18 cellular contexts compared by ENCODE assay signal in the genomic region with DNA sequence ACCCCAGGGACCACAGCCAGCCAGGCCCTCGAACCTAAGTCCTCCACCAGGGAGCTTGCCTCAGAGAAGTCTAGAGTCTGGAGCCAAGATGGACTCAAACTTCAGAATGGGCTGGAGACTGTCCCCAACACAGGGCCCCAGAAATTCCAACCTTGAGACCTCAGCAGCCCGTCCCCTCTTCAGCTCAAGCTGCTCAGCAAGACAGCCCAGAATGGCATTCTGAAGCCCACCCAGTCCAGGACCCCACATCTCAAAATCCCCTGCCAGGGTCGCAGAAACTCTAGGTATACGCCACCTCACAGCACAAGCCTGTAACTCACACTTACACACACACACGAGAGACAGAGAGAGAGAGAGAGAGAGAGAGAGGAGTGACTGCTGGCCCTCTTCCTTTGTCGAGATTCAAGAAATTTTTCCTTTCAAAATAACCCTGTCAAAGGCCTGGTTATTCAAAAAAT. TPM values are rescaled to one million over a fixed set of nuclear protein-coding genes. Genes with fewer than 3 reads are reported as not detected.
DNase-seq lines count a peak whose midpoint lies in the region; ATAC-seq and TF ChIP-seq lines count a peak whose summit lies in the region.
"Had no signal": no experiment of that assay in that cellular context is flagged by ENCODE, and none has a peak within 500 bp of the region (broad histone marks: within the 10 kb centered on the region; RNA-seq: fewer than 3 reads in every experiment).

No MANE protein-coding gene starts in this region.

- H3K4me1 Mint-ChIP-seq in neural crest cell: peaks cover 29% of the 10 kb centered on the region

- H3K27me3 Mint-ChIP-seq in neural crest cell (ENCODE audit: low read depth): no peaks in the 10 kb centered on the region

- H3K4me1 ChIP-seq in heart right ventricle (peaks cover 14 to 94% (median 52%) of the 10 kb centered on the region in 9 donors), esophagus squamous epithelium (peaks cover 0 to 41% (median 0%) of the 10 kb centered on the region in 3 donors), vagina (no peaks in the 10 kb centered on the region)
- H3K4me1 ChIP-seq: A549, foreskin keratinocyte had no signal

- H3K27ac Mint-ChIP-seq in neural crest cell (ENCODE audit: unreplicated experiment): no peak overlapping the region

- H3K27ac ChIP-seq in heart right ventricle: peak overlapping the region in 8 of 10 donors; percentile 52 to 93 (median 88)
- peak overlapping the region; percentile 34 to 76 (median 58) for H3K27ac ChIP-seq in esophagus squamous epithelium
- H3K27ac ChIP-seq in vagina: peak overlapping the region; percentile 13
- H3K27ac ChIP-seq: A549, coronary artery, foreskin keratinocyte, parathyroid adenoma, SK-N-MC, thoracic aorta had no signal

- TF ChIP-seq POLR2A in esophagus squamous epithelium (IDR thresholded peaks at IDR 0.05) (no peak), vagina (IDR thresholded peaks at IDR 0.05) (no peak)

- DNase-seq in heart right ventricle (no peak), left cardiac atrium (no peak), esophagus squamous epithelium (lab: John Stamatoyannopoulos, UW) (no peak), neural crest cell (ENCODE audit: low read depth, low spot score) (no peak), vagina (ENCODE audit: extremely low spot score in 2 of 2) (no peak), UCSD-AML1 (lab: John Stamatoyannopoulos, UW; ENCODE audit: unreplicated experiment) (no peak)
- DNase-seq in stimulated activated CD4-positive, alpha-beta T cell treated with anti-CD3 and anti-CD28 coated beads, Interleukin-4, amount 100 ng/mL, for 4 hours: no peak
- DNase-seq in activated naive CD4-positive, alpha-beta T cell treated with anti-CD3 and anti-CD28 coated beads, Interleukin-2, amount 50 U/mL, for 16 hours: no peak
- DNase-seq: DMS79, NCI-H1417 treated with DMSO at 0.1 percent for 48 hours, NCI-H774 had no signal

- H3K27me3 ChIP-seq in heart right ventricle (peaks cover 0 to 58% (median 26%) of the 10 kb centered on the region in 7 donors), esophagus squamous epithelium (peaks cover 0 to 82% (median 0%) of the 10 kb centered on the region in 4 donors), vagina (no peaks in the 10 kb centered on the region)

- H3K9me3 Mint-ChIP-seq in neural crest cell: no peaks in the 10 kb centered on the region
- H3K9me3 Mint-ChIP-seq: CD4-positive, CD25-positive, alpha-beta regulatory T cell had no signal

- H3K9me3 ChIP-seq in heart right ventricle (no peaks in the 10 kb centered on the region), esophagus squamous epithelium (no peaks in the 10 kb centered on the region), vagina (no peaks in the 10 kb centered on the region)
- H3K9me3 ChIP-seq: A549, thoracic aorta had no signal

- H3K36me3 Mint-ChIP-seq in neural crest cell (ENCODE audit: low read depth): no peaks in the 10 kb centered on the region

- H3K4me3 Mint-ChIP-seq in neural crest cell: peak overlapping the region; percentile 49
- H3K4me3 Mint-ChIP-seq: CD4-positive, CD25-positive, alpha-beta regulatory T cell had no signal

- H3K36me3 ChIP-seq in heart right ventricle (peaks cover 0 to 5% (median 0%) of the 10 kb centered on the region in 9 donors), esophagus squamous epithelium (no peaks in the 10 kb centered on the region), vagina (no peaks in the 10 kb centered on the region)
- H3K36me3 ChIP-seq: thoracic aorta had no signal

- intact Hi-C loops in heart right ventricle (cut with DNase I): loop anchor here in 5 of 10 donors (2.0 to 10.0 kb wide), 6 partner anchors 24 to 152 kb away; no protein-coding TSS in a partner anchor
- intact Hi-C loops in left cardiac atrium (cut with DNase I): no loop called here
- intact Hi-C loops in esophagus squamous epithelium (cut with DNase I): no loop called here
- intact Hi-C loops in vagina (cut with DNase I): no loop called here

- H3K4me3 ChIP-seq in heart right ventricle (no peak overlapping the region), esophagus squamous epithelium (no peak overlapping the region), vagina (no peak overlapping the region)
- H3K4me3 ChIP-seq: A549, coronary artery, SK-N-MC, thoracic aorta had no signal

- WGBS in heart right ventricle, 2 donors: 36 to 45% methylated on average over 6 of the region's 6 CpGs
- WGBS in esophagus squamous epithelium, 2 donors: 0% methylated on average over 1 to 2 of the region's 6 CpGs

- TF ChIP-seq CTCF in heart right ventricle (IDR thresholded peaks at IDR 0.05): no peak
- no peak for TF ChIP-seq CTCF in esophagus squamous epithelium (IDR thresholded peaks at IDR 0.05)
- no peak for TF ChIP-seq CTCF in neural crest cell (conservative IDR thresholded peaks at IDR 0.05)
- TF ChIP-seq CTCF in vagina (IDR thresholded peaks at IDR 0.05): no peak

- ATAC-seq in heart right ventricle (no peak), left cardiac atrium (no peak)

RNA-seq across cellular contexts. Expression of a gene that starts 15.8 kb away (rescaled TPM):
- 100 to 1,000 TPM in 1 of 10 donors, 10 to 100 TPM in 9; 63.2 to 126 (median 78.4) TPM for total RNA-seq in heart right ventricle
- polyA plus RNA-seq in heart right ventricle: 10 to 100 TPM; 50.2 to 99.9 TPM
- total RNA-seq in left cardiac atrium: 10 to 100 TPM; 59.1 to 82.1 TPM
- total RNA-seq in esophagus squamous epithelium: 1 to 10 TPM in 1 of 4 donors, under 1 TPM in 3; 0.19 to 2.5 (median 0.72) TPM
- total RNA-seq in neural crest cell: 10.7 and 12.4 TPM in 2 replicates
- 6.4 TPM for total RNA-seq in vagina
- total RNA-seq: foreskin keratinocyte had no signal
- polyA plus RNA-seq: foreskin keratinocyte had no signal

RNA-seq across cellular contexts. Expression of a gene that starts 28.5 kb away (rescaled TPM):
- total RNA-seq in heart right ventricle: 10 to 100 TPM in 9 of 10 donors, 1 to 10 TPM in 1; 10.0 to 53.3 (median 13.3) TPM
- polyA plus RNA-seq in heart right ventricle: 10 to 100 TPM; 11.1 to 25.5 TPM
- total RNA-seq in left cardiac atrium: 10 to 100 TPM; 13.1 to 63.9 TPM
- total RNA-seq in esophagus squamous epithelium: 1 to 10 TPM; 1.4 to 3.2 (median 2.2) TPM
- total RNA-seq in neural crest cell: 6.1 and 7.4 TPM in 2 replicates
- total RNA-seq in vagina: 22.8 TPM

Comparison
In these comparisons a context has a peak if more than half of its experiments do, and no peak if none do; other contexts are left out.
1. H3K27ac ChIP-seq: peak in every context shown above with its lines; median percentile 88 in heart right ventricle; 58 in esophagus squamous epithelium; 13 in vagina.